ENCODE assay signal across 8 cellular contexts in the genomic region with DNA sequence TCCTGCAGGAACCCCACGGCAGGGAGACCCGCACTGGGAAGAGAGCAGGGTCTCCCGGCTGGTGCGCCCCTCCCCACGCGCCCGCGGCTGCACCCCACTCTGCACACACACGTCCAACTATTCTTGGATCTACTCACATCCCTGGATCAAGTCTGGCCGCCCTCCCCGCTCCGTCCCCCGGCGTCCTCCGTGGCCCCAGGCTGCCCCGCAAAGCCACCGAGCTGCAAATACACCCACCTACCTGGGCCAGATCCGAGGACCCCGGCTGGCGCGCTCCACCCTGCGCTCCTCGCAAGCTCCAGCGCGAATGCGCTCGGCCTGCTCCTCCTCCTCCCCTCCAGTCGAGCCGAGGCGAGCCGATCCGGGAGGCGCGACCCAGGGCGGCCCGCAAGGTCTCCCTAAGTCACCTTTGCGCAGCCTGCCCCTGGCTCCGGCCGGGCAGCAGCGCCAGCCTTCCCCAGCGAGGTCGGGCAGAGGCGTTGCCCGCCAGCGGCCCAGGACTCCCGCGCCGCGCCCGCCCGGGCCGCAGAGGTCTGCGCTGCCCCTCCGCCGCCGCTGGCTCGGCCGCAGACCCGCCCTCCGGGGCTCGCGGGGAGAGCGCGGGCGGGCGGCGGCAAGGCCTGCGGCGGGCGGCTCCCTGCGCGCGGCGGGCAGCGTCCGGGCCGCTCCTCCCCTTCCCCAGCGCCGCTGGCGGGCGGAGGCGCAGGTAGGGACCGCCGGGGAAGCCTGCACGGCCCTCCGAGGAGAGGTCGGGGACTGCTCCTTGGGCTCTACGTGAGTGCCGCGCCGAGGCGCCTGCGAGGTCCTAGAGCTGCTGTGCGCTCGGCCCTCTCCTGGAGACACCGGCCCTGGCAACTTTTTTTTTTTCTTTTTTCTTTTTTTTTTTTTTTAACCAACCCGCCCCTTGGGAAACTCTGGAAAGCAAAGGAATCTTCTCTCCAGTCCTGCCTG.
DNase-seq lines count a peak whose midpoint lies in the region; ATAC-seq and TF ChIP-seq lines count a peak whose summit lies in the region.

No MANE protein-coding gene starts in this region.

- H3K27me3 ChIP-seq in MM.1S (replicated peaks; ENCODE audit: insufficient read depth, low read length) (no peaks in the 10 kb centered on the region), esophagus squamous epithelium (no peaks in the 10 kb centered on the region), mononuclear cell (ENCODE audit: insufficient read depth, low read length) (peaks cover 9% of the 10 kb centered on the region)

- peak overlapping the region; percentile 63 for H3K9ac ChIP-seq in MM.1S (ENCODE audit: low read length)

- peak overlapping the region; percentile 82 for H2AFZ ChIP-seq in MM.1S (ENCODE audit: low read length)

- H4K20me1 ChIP-seq in MM.1S (ENCODE audit: insufficient read depth, low read length) = no peaks in the 10 kb centered on the region

- H3K4me1 ChIP-seq in MM.1S (ENCODE audit: low read length) (no peaks in the 10 kb centered on the region), esophagus squamous epithelium (peaks cover 0 to 48% (median 0%) of the 10 kb centered on the region in 3 donors), mononuclear cell (ENCODE audit: insufficient read depth, low read length) (peaks cover 37% of the 10 kb centered on the region)

- peak; percentile 24; the same call in 1 of the 2 replicates for TF ChIP-seq CTCF in MM.1S (IDR thresholded peaks at IDR 0.05; ENCODE audit: low read length)
- no peak for TF ChIP-seq CTCF in activated B cell treated with CpG ODN at 0.5 μM for 24 hours (IDR thresholded peaks at IDR 0.05)
- peak in 2 of 6 experiments; percentile 26 to 34 for TF ChIP-seq CTCF in esophagus squamous epithelium (IDR thresholded peaks at IDR 0.05)

- WGBS in esophagus squamous epithelium, 2 donors = 0 to 3% methylated on average over 17 to 37 of the region's 97 CpGs

- peak overlapping the region; percentile 14 for H3K4me3 Mint-ChIP-seq in activated CD8-positive, alpha-beta memory T cell treated with anti-CD3 and anti-CD28 coated beads, Interleukin-2, amount 10 ng/mL, durations not matched to agents 7 days and 5 days
- peak overlapping the region; percentile 73 for H3K4me3 Mint-ChIP-seq in activated B cell treated with CpG ODN at 0.5 μM for 24 hours

- H3K79me2 ChIP-seq in MM.1S (ENCODE audit: low read length) = peaks cover 40% of the 10 kb centered on the region

- H3K36me3 ChIP-seq in MM.1S (replicated peaks; ENCODE audit: insufficient read depth, low read length) (no peaks in the 10 kb centered on the region), esophagus squamous epithelium (no peaks in the 10 kb centered on the region)

- peak overlapping the region; percentile 93 for H3K4me2 ChIP-seq in MM.1S (ENCODE audit: low read depth, low read length)

- no peaks in the 10 kb centered on the region for H3K9me2 ChIP-seq in MM.1S (replicated peaks; ENCODE audit: insufficient read depth, low read length)

- TF ChIP-seq POLR2A in esophagus squamous epithelium (IDR thresholded peaks at IDR 0.05) = peak in 1 of 4 donors; percentile 26

- peak; percentile 61 for ATAC-seq in activated CD8-positive, alpha-beta memory T cell treated with anti-CD3 and anti-CD28 coated beads, Interleukin-2, amount 10 ng/mL, durations not matched to agents 7 days and 5 days
- peak; percentile 68 for ATAC-seq in activated B cell treated with CpG ODN at 0.5 μM for 24 hours (ENCODE audit: low read depth)
- ATAC-seq in GM19397 (IDR thresholded peaks at IDR 0.05; ENCODE audit: unreplicated experiment) = no peak

- H3K27me3 Mint-ChIP-seq in activated CD8-positive, alpha-beta memory T cell treated with anti-CD3 and anti-CD28 coated beads, Interleukin-2, amount 10 ng/mL, durations not matched to agents 7 days and 5 days = peaks cover 65% of the 10 kb centered on the region
- peaks cover 37% of the 10 kb centered on the region for H3K27me3 Mint-ChIP-seq in activated B cell treated with CpG ODN at 0.5 μM for 24 hours

- no peaks in the 10 kb centered on the region for H3K9me3 ChIP-seq in MM.1S (replicated peaks; ENCODE audit: insufficient read depth, low read length)
- no peaks in the 10 kb centered on the region for H3K9me3 ChIP-seq in esophagus squamous epithelium
- no peaks in the 10 kb centered on the region for H3K9me3 ChIP-seq in mononuclear cell (ENCODE audit: low read depth, low read length)

- H3K36me3 Mint-ChIP-seq in activated CD8-positive, alpha-beta memory T cell treated with anti-CD3 and anti-CD28 coated beads, Interleukin-2, amount 10 ng/mL, durations not matched to agents 7 days and 5 days = no peaks in the 10 kb centered on the region
- no peaks in the 10 kb centered on the region for H3K36me3 Mint-ChIP-seq in activated B cell treated with CpG ODN at 0.5 μM for 24 hours (ENCODE audit: low read depth)

- POLR2A ChIA-PET in activated B cell treated with CpG ODN at 0.5 μM for 24 hours (lab: Charles Lee) = interaction anchor here (0.5 kb wide), 1 partner anchor 904 kb away, joined by 4 read pairs; no protein-coding TSS in a partner anchor

- H3K27ac Mint-ChIP-seq in activated CD8-positive, alpha-beta memory T cell treated with anti-CD3 and anti-CD28 coated beads, Interleukin-2, amount 10 ng/mL, durations not matched to agents 7 days and 5 days = no peak overlapping the region
- H3K27ac Mint-ChIP-seq in activated B cell treated with CpG ODN at 0.5 μM for 24 hours = no peak overlapping the region

- no peaks in the 10 kb centered on the region for H3K9me3 Mint-ChIP-seq in activated CD8-positive, alpha-beta memory T cell treated with anti-CD3 and anti-CD28 coated beads, Interleukin-2, amount 10 ng/mL, durations not matched to agents 7 days and 5 days (ENCODE audit: low read depth)
- H3K9me3 Mint-ChIP-seq in activated B cell treated with CpG ODN at 0.5 μM for 24 hours = peaks cover 3% of the 10 kb centered on the region

- H3F3A ChIP-seq in MM.1S (ENCODE audit: insufficient read depth, low read length) = no peaks in the 10 kb centered on the region

- intact Hi-C loops in activated B cell treated with CpG ODN at 0.5 μM for 24 hours (cut with micrococcal nuclease) (loop anchor here (1.0 kb wide), 1 partner anchor 95 kb away; no protein-coding TSS in a partner anchor), esophagus squamous epithelium (cut with DNase I) (no loop called here)

- CTCF ChIA-PET in activated CD8-positive, alpha-beta memory T cell treated with anti-CD3 and anti-CD28 coated beads, Interleukin-2, amount 10 ng/mL, durations not matched to agents 7 days and 5 days (lab: Charles Lee) = interaction anchor here (1.3 kb wide), 1 partner anchor 15 kb away, joined by 3 read pairs; no protein-coding TSS in a partner anchor
- CTCF ChIA-PET in activated B cell treated with CpG ODN at 0.5 μM for 24 hours (lab: Charles Lee) = interaction anchor here (2.2 kb wide), 1 partner anchor 95 kb away, joined by 6 read pairs; no protein-coding TSS in a partner anchor

- H3K27ac ChIP-seq in MM.1S (ENCODE audit: low read length) (peak overlapping the region; percentile 35; the same call in 1 of the 2 replicates), esophagus squamous epithelium (peak overlapping the region; percentile 90 to 94 (median 92)), substantia nigra (ENCODE audit: low read depth, low read length, poor library complexity, severe bottlenecking) (peak overlapping the region; percentile 95)

- DNase-seq in activated CD8-positive, alpha-beta memory T cell treated with anti-CD3 and anti-CD28 coated beads, Interleukin-2, amount 10 ng/mL, durations not matched to agents 7 days and 5 days = peak; percentile 42
- DNase-seq in activated CD8-positive, alpha-beta memory T cell treated with anti-CD3 and anti-CD28 coated beads for 24 hours = no peak
- DNase-seq in MM.1S (peak; percentile 89), activated B cell treated with CpG ODN at 0.5 μM for 24 hours (peak; percentile 22), esophagus squamous epithelium (lab: John Stamatoyannopoulos, UW) (no peak), substantia nigra (lab: John Stamatoyannopoulos, UW) (peak in 47 of 49 donors; percentile 21 to 92 (median 62))

- H3K4me3 ChIP-seq in MM.1S (ENCODE audit: low read length) = peak overlapping the region; percentile 91
- H3K4me3 ChIP-seq in esophagus squamous epithelium = peak overlapping the region; percentile 54 to 85 (median 82)
- H3K4me3 ChIP-seq in mononuclear cell (ENCODE audit: low read length) = peak overlapping the region; percentile 35

- H3K4me1 Mint-ChIP-seq in activated CD8-positive, alpha-beta memory T cell treated with anti-CD3 and anti-CD28 coated beads, Interleukin-2, amount 10 ng/mL, durations not matched to agents 7 days and 5 days = peaks cover 7% of the 10 kb centered on the region
- H3K4me1 Mint-ChIP-seq in activated B cell treated with CpG ODN at 0.5 μM for 24 hours = peaks cover 11% of the 10 kb centered on the region

Comparison
In these comparisons a context has a peak if more than half of its experiments do, and no peak if none do; other contexts are left out.
1. DNase-seq: peak in activated CD8-positive, alpha-beta memory T cell treated with anti-CD3 and anti-CD28 coated beads, Interleukin-2, amount 10 ng/mL, durations not matched to agents 7 days and 5 days (single experiment), MM.1S (single experiment), activated B cell treated with CpG ODN at 0.5 μM for 24 hours (single experiment) and substantia nigra (47 of 49); none in activated CD8-positive, alpha-beta memory T cell treated with anti-CD3 and anti-CD28 coated beads for 24 hours (single experiment) and esophagus squamous epithelium (single experiment).
2. H3K27ac ChIP-seq: peak in every context shown above with its lines; median percentile 95 in substantia nigra; 92 in esophagus squamous epithelium; 35 in MM.1S.
3. H3K4me3 ChIP-seq: peak in every context shown above with its lines; median percentile 91 in MM.1S; 82 in esophagus squamous epithelium; 35 in mononuclear cell.